In genomic region chr12:52423661-52424503, GRCh38 we compare ENCODE assay signal across 1 cellular context.
TF ChIP-seq lines count a peak whose summit lies in the region.

No MANE protein-coding gene starts in this region.

TF ChIP-seq in H1, 55 proteins besides CTCF, POLR2A, EP300 and RAD21:
- TF ChIP-seq SAP30 (IDR thresholded peaks at IDR 0.05; ENCODE audit: insufficient read depth, insufficient replicate concordance, low read length), result no peak
- no peak for TF ChIP-seq ATF2 (IDR thresholded peaks at IDR 0.05; ENCODE audit: low read length)
- no peak for TF ChIP-seq CHD7 (IDR thresholded peaks at IDR 0.05; ENCODE audit: insufficient replicate concordance, low read length)
- no peak for TF ChIP-seq TAF1 (IDR thresholded peaks at IDR 0.05; ENCODE audit: low read depth, low read length)
- no peak for TF ChIP-seq TBP (IDR thresholded peaks at IDR 0.05; ENCODE audit: low read depth, low read length)
- no peak for TF ChIP-seq NANOG (IDR thresholded peaks at IDR 0.05; ENCODE audit: insufficient read depth, low read depth, low read length, poor library complexity, severe bottlenecking)
- TF ChIP-seq E2F6 (IDR thresholded peaks at IDR 0.05), result no peak
- TF ChIP-seq RXRA (IDR thresholded peaks at IDR 0.05; ENCODE audit: insufficient read depth, low read depth, low read length), result no peak
- TF ChIP-seq CBX8 (IDR thresholded peaks at IDR 0.05; ENCODE audit: borderline replicate concordance, low read depth, low read length), result no peak
- no peak for TF ChIP-seq TAF7 (optimal IDR thresholded peaks at IDR 0.05; ENCODE audit: borderline replicate concordance, low read depth, low read length)
- TF ChIP-seq BCL11A (IDR thresholded peaks at IDR 0.05; ENCODE audit: low read depth in 2 of 2, low read length in 2 of 2), result no peak
- TF ChIP-seq CBX5 (IDR thresholded peaks at IDR 0.05; ENCODE audit: low read depth, low read length), result no peak
- no peak for TF ChIP-seq JUN (IDR thresholded peaks at IDR 0.05; ENCODE audit: low read depth, low read length)
TF ChIP-seq in H1: peak in this region for 0.
